Comparison of ENCODE assay signal across 1 cellular context in the genomic region with DNA sequence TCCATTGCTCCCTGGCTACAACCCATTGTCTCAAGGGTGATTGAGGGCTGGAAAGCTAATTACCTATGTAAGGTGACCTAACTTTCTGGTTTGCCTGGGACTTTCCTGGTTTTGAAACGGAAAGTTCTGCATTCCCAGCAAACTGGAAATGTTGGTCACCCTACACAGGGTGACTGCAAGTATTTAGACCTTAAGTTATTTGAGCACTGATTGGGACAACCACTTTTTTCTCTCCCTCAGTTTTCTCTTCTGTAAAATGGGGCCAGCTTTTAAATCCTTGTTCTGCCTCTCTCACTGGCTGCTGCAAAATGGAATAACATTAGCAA.
TF ChIP-seq lines count a peak whose summit lies in the region.

No MANE protein-coding gene starts in this region.

TF ChIP-seq in A549, 52 proteins besides CTCF, POLR2A, EP300 and RAD21 (continued from another document):
- TF ChIP-seq REST (IDR thresholded peaks at IDR 0.05) (no peak), MAZ (IDR thresholded peaks at IDR 0.05; ENCODE audit: borderline replicate concordance, low read depth, low read length) (no peak), RARB (CRISPR knock-in tag; IDR thresholded peaks at IDR 0.05) (no peak), RNF2 (IDR thresholded peaks at IDR 0.05; ENCODE audit: borderline replicate concordance, low read depth) (no peak), JUN (IDR thresholded peaks at IDR 0.05) (no peak), HOXB13 (CRISPR knock-in tag; IDR thresholded peaks at IDR 0.05; ENCODE audit: low read depth) (no peak), ESRRA (IDR thresholded peaks at IDR 0.05; ENCODE audit: borderline replicate concordance, low read length) (no peak), POLR2AphosphoS2 (conservative IDR thresholded peaks at IDR 0.05; ENCODE audit: low read length) (no peak), CBX2 (IDR thresholded peaks at IDR 0.05; ENCODE audit: borderline replicate concordance, low read depth) (no peak), FOSL2 (IDR thresholded peaks at IDR 0.05) (no peak), FOSL2 (CRISPR knock-in tag; IDR thresholded peaks at IDR 0.05) (no peak), HEYL (CRISPR knock-in tag; IDR thresholded peaks at IDR 0.05) (no peak)
- TF ChIP-seq, protein P1, sequence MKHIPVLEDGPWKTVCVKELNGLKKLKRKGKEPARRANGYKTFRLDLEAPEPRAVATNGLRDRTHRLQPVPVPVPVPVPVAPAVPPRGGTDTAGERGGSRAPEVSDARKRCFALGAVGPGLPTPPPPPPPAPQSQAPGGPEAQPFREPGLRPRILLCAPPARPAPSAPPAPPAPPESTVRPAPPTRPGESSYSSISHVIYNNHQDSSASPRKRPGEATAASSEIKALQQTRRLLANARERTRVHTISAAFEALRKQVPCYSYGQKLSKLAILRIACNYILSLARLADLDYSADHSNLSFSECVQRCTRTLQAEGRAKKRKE (CRISPR knock-in tag; IDR thresholded peaks at IDR 0.05; ENCODE audit: low read depth) = no peak
